In the genomic region with DNA sequence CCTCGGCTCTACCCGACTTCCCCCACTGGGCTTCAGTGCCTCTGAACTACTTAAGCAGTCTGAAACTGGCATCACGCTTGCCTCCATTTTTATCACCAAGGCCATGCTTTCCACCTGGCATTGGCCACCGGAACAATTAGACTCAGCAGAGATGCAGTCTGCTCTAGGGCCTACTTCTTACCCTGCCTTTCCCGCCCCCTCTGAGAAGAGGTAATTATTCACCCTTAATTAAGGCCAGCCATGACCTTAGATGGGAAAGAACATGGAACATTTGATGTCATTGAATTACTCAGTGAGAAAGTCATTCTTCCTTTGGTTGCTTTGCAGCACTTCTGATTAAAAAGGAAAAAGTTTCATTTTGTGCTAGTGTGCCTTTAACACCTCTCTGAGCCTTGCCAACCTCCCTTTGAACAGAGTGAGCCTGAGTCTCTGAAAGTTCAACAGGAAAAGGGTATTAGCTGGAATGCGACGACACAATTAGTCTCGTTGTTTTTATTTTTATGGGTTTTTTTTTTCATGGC, we compare ENCODE assay signal across 8 cellular contexts.
A peak's percentile ranks its signal among the peaks of the same experiment; 100 is the strongest.
DNase-seq lines count a peak whose midpoint lies in the region; FAIRE-seq and TF ChIP-seq lines count a peak whose summit lies in the region.

No MANE protein-coding gene starts in this region.

- no peak overlapping the region for H3K9ac ChIP-seq in rectal smooth muscle tissue (ENCODE audit: low read length)

- H3K36me3 ChIP-seq in rectal smooth muscle tissue (ENCODE audit: control insufficient read depth, insufficient read depth, low read length): no peaks in the 10 kb centered on the region

- H3K27ac ChIP-seq in coronary artery: peak overlapping the region; percentile 88 to 93
- H3K27ac ChIP-seq in rectal smooth muscle tissue (ENCODE audit: low read depth, low read length): peak overlapping the region; percentile 58

- DNase-seq in A172 (ENCODE audit: low spot score) (peak; percentile 60), RKO (ENCODE audit: low spot score) (peak; percentile 39), coronary artery (ENCODE audit: low spot score) (no peak), DMS153 treated with DMSO at 0.1 percent for 48 hours (lab: John Stamatoyannopoulos, UW; ENCODE audit: unreplicated experiment) (no peak), GM12891 (ENCODE audit: insufficient read length, low spot score) (no peak), GM10266 (ENCODE audit: extremely low spot score) (no peak), ecto neural progenitor cell (ENCODE audit: low spot score) (no peak)

- H3K27me3 ChIP-seq in rectal smooth muscle tissue (ENCODE audit: control insufficient read depth, insufficient read depth, low read length): peaks cover 4% of the 10 kb centered on the region

- H3K4me1 ChIP-seq in rectal smooth muscle tissue (ENCODE audit: control insufficient read depth, insufficient read depth, low read length): peaks cover 15% of the 10 kb centered on the region

- no peak for FAIRE-seq in GM12891 (lab: Jason Lieb, UNC)

- no peak for TF ChIP-seq POLR2A in GM12891 (IDR thresholded peaks at IDR 0.05; ENCODE audit: low read depth, low read length)

- no peak for TF ChIP-seq CTCF in coronary artery (IDR thresholded peaks at IDR 0.05)
- no peak for TF ChIP-seq CTCF in GM10266 (IDR thresholded peaks at IDR 0.05; ENCODE audit: control insufficient read depth, insufficient read depth, low read depth, missing control alignments)

- H3K4me3 ChIP-seq in coronary artery (peak overlapping the region; percentile 29), rectal smooth muscle tissue (ENCODE audit: low read length) (no peak overlapping the region)

TF ChIP-seq in GM12891, 5 proteins besides CTCF, POLR2A, EP300 and RAD21:
- TF ChIP-seq POLR2AphosphoS5 (IDR thresholded peaks at IDR 0.05; ENCODE audit: low read depth, low read length): no peak
- no peak for TF ChIP-seq TAF1 (IDR thresholded peaks at IDR 0.05; ENCODE audit: low read depth, low read length)
- no peak for TF ChIP-seq PAX5 (IDR thresholded peaks at IDR 0.05; ENCODE audit: insufficient read depth, low read length, severe bottlenecking)
- TF ChIP-seq POU2F2 (IDR thresholded peaks at IDR 0.05; ENCODE audit: low read depth, low read length): no peak
- no peak for TF ChIP-seq SPI1 (IDR thresholded peaks at IDR 0.05; ENCODE audit: low read depth, low read length)

Comparison
In these comparisons a context has a peak if more than half of its experiments do, and no peak if none do; other contexts are left out.
1. DNase-seq: peak in A172 (single experiment) and RKO (single experiment); none in coronary artery (single experiment), DMS153 treated with DMSO at 0.1 percent for 48 hours (single experiment), GM12891 (single experiment), GM10266 (single experiment) and ecto neural progenitor cell (single experiment).